9 cellular contexts compared by ENCODE assay signal in the genomic region with DNA sequence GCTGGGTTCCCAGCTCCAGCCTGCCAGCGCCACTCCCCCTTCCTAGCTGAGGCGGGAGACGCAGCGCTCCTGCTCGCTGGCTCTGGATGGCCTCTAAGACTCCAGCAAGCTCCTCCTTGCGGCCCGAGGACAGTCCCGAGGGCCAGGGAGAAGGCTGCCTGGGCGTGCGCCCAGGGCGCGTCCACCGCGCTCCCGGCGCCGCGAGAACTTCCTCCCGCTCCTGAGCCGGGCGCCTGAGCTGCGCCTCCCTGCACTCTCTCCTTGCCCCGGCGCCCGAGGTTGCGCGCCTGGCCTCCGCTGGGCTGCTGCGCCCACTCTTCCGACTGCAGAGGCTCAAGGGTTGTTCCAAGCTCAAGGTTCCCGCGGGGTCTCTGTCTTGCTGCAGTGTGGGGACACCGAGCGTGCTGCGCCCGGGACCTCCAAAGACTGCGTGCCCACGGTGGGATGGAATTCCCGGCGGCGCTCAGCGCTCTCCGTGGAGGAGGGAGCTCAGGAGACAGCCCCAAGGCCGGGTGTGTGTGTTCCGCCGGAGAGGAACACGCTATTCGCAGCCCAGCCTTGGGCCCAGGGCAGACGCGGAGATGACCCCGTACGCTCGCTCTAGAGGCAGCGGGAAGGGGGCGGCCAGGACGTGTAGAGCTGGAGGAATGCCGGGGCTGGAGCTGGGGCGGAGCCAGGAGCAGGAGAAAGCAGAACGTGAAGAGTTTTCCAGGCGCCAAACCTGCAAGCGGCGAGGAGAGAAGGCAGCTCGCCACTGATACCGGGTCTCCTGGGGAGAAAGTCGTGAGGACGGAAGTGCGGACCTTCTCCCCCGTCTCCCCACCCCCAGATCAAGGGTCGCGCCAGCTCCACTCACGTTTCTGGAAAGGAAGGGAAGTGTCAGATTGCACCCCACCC. TPM values are rescaled to one million over a fixed set of nuclear protein-coding genes. Genes with fewer than 3 reads are reported as not detected.
DNase-seq lines count a peak whose midpoint lies in the region; ATAC-seq and TF ChIP-seq lines count a peak whose summit lies in the region.
"Had no signal": no experiment of that assay in that cellular context is flagged by ENCODE, and none has a peak within 500 bp of the region (broad histone marks: within the 10 kb centered on the region; RNA-seq: fewer than 3 reads in every experiment).

A gene with protein sequence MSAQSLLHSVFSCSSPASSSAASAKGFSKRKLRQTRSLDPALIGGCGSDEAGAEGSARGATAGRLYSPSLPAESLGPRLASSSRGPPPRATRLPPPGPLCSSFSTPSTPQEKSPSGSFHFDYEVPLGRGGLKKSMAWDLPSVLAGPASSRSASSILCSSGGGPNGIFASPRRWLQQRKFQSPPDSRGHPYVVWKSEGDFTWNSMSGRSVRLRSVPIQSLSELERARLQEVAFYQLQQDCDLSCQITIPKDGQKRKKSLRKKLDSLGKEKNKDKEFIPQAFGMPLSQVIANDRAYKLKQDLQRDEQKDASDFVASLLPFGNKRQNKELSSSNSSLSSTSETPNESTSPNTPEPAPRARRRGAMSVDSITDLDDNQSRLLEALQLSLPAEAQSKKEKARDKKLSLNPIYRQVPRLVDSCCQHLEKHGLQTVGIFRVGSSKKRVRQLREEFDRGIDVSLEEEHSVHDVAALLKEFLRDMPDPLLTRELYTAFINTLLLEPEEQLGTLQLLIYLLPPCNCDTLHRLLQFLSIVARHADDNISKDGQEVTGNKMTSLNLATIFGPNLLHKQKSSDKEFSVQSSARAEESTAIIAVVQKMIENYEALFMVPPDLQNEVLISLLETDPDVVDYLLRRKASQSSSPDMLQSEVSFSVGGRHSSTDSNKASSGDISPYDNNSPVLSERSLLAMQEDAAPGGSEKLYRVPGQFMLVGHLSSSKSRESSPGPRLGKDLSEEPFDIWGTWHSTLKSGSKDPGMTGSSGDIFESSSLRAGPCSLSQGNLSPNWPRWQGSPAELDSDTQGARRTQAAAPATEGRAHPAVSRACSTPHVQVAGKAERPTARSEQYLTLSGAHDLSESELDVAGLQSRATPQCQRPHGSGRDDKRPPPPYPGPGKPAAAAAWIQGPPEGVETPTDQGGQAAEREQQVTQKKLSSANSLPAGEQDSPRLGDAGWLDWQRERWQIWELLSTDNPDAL (N-terminal part only) (minus strand): TSS at position 777 of the 897 bp plus-strand sequence. CDS start 1,092 bp downstream, outside the sequence.

- peaks cover 40% of the 10 kb centered on the region for H3K27me3 Mint-ChIP-seq in activated CD8-positive, alpha-beta T cell treated with anti-CD3 and anti-CD28 coated beads, Interleukin-2, amount 10 ng/mL, durations not matched to agents 7 days and 5 days (ENCODE audit: low read depth)

- H3K36me3 ChIP-seq in HAP-1 (replicated peaks) = no peaks in the 10 kb centered on the region; the same call in 1 of the 2 replicates
- H3K36me3 ChIP-seq in brain microvascular endothelial cell (replicated peaks) = no peaks in the 10 kb centered on the region
- H3K36me3 ChIP-seq in thoracic aorta = no peaks in the 10 kb centered on the region

- CTCF ChIA-PET in activated CD8-positive, alpha-beta T cell treated with anti-CD3 and anti-CD28 coated beads, Interleukin-2, amount 10 ng/mL, durations not matched to agents 7 days and 5 days (lab: Charles Lee) = no interaction called here

- H3K27ac Mint-ChIP-seq in activated CD8-positive, alpha-beta T cell treated with anti-CD3 and anti-CD28 coated beads, Interleukin-2, amount 10 ng/mL, durations not matched to agents 7 days and 5 days = no peak within 1 kb of the TSS

- ATAC-seq in left colon = peak; percentile 32
- no peak for ATAC-seq in thoracic aorta (ENCODE audit: insufficient number of reproducible peaks, low FRiP score, low read depth)
- ATAC-seq in activated CD8-positive, alpha-beta T cell treated with anti-CD3 and anti-CD28 coated beads, Interleukin-2, amount 10 ng/mL, durations not matched to agents 7 days and 5 days = no peak
- no peak for ATAC-seq in HG02623 (IDR thresholded peaks at IDR 0.05; ENCODE audit: unreplicated experiment)

- DNase-seq in ACHN (peak; percentile 47), HAP-1 (ENCODE audit: low spot score in 2 of 2) (peak; percentile 62 to 78), brain microvascular endothelial cell (peak; percentile 25), left colon (peak; percentile 10 to 44), thoracic aorta (ENCODE audit: low spot score) (no peak)
- DNase-seq in activated CD8-positive, alpha-beta T cell treated with anti-CD3 and anti-CD28 coated beads, Interleukin-2, amount 10 ng/mL, durations not matched to agents 7 days and 5 days = no peak
- no peak for DNase-seq in activated CD8-positive, alpha-beta memory T cell treated with anti-CD3 and anti-CD28 coated beads for 24 hours

- peaks cover 16% of the 10 kb centered on the region for H3K27me3 ChIP-seq in HAP-1 (ENCODE audit: low read depth)
- H3K27me3 ChIP-seq in brain microvascular endothelial cell (replicated peaks) = no peaks in the 10 kb centered on the region
- no peaks in the 10 kb centered on the region for H3K27me3 ChIP-seq in thoracic aorta (replicated peaks; ENCODE audit: insufficient read depth)

- no peaks in the 10 kb centered on the region for H3K9me3 ChIP-seq in HAP-1
- H3K9me3 ChIP-seq in thoracic aorta = no peaks in the 10 kb centered on the region

- in situ Hi-C loops in ACHN (cut with HindIII; ENCODE audit: low pct_ligation_motif_present, low pct_unique_long_range_greater_than_20kb, low sequenced_read_pairs) (no loop called here), HAP-1 (cut with MboI; ENCODE audit: low sequenced_read_pairs) (no loop called here), brain microvascular endothelial cell (cut with HindIII; ENCODE audit: low pct_ligation_motif_present, low sequenced_read_pairs) (no loop called here)

- no peak within 1 kb of the TSS for H3K4me3 Mint-ChIP-seq in activated CD8-positive, alpha-beta T cell treated with anti-CD3 and anti-CD28 coated beads, Interleukin-2, amount 10 ng/mL, durations not matched to agents 7 days and 5 days
- H3K4me3 Mint-ChIP-seq: central memory CD8-positive, alpha-beta T cell had no signal

- no peak for TF ChIP-seq CTCF in brain microvascular endothelial cell (IDR thresholded peaks at IDR 0.05; ENCODE audit: low read depth, low read length, missing control alignments)
- TF ChIP-seq CTCF in thoracic aorta (IDR thresholded peaks at IDR 0.05) = no peak

- no peaks in the 10 kb centered on the region for H3K9me3 Mint-ChIP-seq in activated CD8-positive, alpha-beta T cell treated with anti-CD3 and anti-CD28 coated beads, Interleukin-2, amount 10 ng/mL, durations not matched to agents 7 days and 5 days (ENCODE audit: insufficient read depth)
- H3K9me3 Mint-ChIP-seq: central memory CD8-positive, alpha-beta T cell had no signal

- H3K36me3 Mint-ChIP-seq in activated CD8-positive, alpha-beta T cell treated with anti-CD3 and anti-CD28 coated beads, Interleukin-2, amount 10 ng/mL, durations not matched to agents 7 days and 5 days (ENCODE audit: low read depth) = no peaks in the 10 kb centered on the region

- H3K4me3 ChIP-seq in HAP-1 (peak within 1 kb of the TSS; percentile 49), brain microvascular endothelial cell (ENCODE audit: low read depth, low read length) (peak within 1 kb of the TSS; percentile 57), thoracic aorta (peak within 1 kb of the TSS; percentile 73)

- H3K27ac ChIP-seq in brain microvascular endothelial cell (no peak within 1 kb of the TSS), thoracic aorta (peak within 1 kb of the TSS; percentile 53 to 70)

- H3K4me1 Mint-ChIP-seq in activated CD8-positive, alpha-beta T cell treated with anti-CD3 and anti-CD28 coated beads, Interleukin-2, amount 10 ng/mL, durations not matched to agents 7 days and 5 days (ENCODE audit: low read depth) = no peaks in the 10 kb centered on the region
- H3K4me1 Mint-ChIP-seq: central memory CD8-positive, alpha-beta T cell had no signal

- intact Hi-C loops in left colon (cut with DNase I, micrococcal nuclease) = no loop called here

- peaks cover 10% of the 10 kb centered on the region for H3K4me1 ChIP-seq in HAP-1
- no peaks in the 10 kb centered on the region for H3K4me1 ChIP-seq in thoracic aorta (ENCODE audit: control insufficient read depth in 1 of 2, low read depth in 2 of 2)

- POLR2A ChIA-PET in activated CD8-positive, alpha-beta T cell treated with anti-CD3 and anti-CD28 coated beads, Interleukin-2, amount 10 ng/mL, durations not matched to agents 7 days and 5 days (lab: Charles Lee) = no interaction called here

RNA-seq across cellular contexts. Expression of the gene that starts here (rescaled TPM):
- 1 to 10 TPM; 1.4 to 5.6 TPM for total RNA-seq in left colon
- total RNA-seq in thoracic aorta = 10 to 100 TPM; 14.6 to 22.3 TPM
- total RNA-seq in activated CD8-positive, alpha-beta T cell treated with anti-CD3 and anti-CD28 coated beads, Interleukin-2, amount 10 ng/mL, durations not matched to agents 7 days and 5 days = not detected

Comparison
In these comparisons a context has a peak if more than half of its experiments do, and no peak if none do; other contexts are left out.
1. DNase-seq: peak in ACHN (single experiment), HAP-1 (2 of 2), brain microvascular endothelial cell (single experiment) and left colon (2 of 2); none in thoracic aorta (single experiment), activated CD8-positive, alpha-beta T cell treated with anti-CD3 and anti-CD28 coated beads, Interleukin-2, amount 10 ng/mL, durations not matched to agents 7 days and 5 days (single experiment) and activated CD8-positive, alpha-beta memory T cell treated with anti-CD3 and anti-CD28 coated beads for 24 hours (single experiment).
2. Peak in every context shown above with its lines, with median percentiles within 50 percentile points of each other: H3K4me3 ChIP-seq.